In the genomic region with DNA sequence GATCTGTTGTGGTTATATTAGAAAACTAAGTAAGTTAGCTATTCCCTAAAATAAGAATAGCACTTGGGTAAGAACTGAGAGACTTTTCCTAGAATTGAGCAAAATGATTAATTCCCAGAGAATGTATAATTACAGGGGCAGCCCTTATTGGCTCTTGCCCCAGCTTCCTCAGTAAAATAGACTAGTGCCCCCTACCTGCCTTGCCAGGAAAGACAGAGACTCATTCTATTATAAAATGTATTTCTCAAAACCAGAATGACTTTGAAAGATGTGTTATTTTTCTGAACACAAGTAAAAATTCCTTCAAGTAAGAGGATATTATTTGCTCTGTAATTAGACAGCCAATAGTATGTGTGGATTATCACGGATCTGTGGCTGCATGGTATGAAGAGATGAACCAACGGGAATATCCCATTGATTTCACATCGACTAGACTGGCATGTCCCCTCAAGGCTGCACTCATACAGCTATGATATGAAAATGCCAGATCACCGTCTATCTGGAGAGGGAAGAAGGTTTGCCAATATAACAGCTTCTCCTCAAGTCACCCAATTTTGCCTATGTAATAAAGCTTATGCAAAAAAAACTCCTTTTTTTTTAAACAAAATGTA, we compare ENCODE assay signal across 8 cellular contexts. TPM values are rescaled to one million over a fixed set of nuclear protein-coding genes. Genes with fewer than 3 reads are reported as not detected.
DNase-seq lines count a peak whose midpoint lies in the region; ATAC-seq, FAIRE-seq and TF ChIP-seq lines count a peak whose summit lies in the region.

No MANE protein-coding gene starts in this region.

- H3K36me3 ChIP-seq in BE2C (peaks cover 8% of the 10 kb centered on the region; the same call in 1 of the 2 replicates), GM23338 (ENCODE audit: insufficient read depth) (0 out of 2 replicates have a peak, but pooled peaks cover 10% of the 10 kb centered on the region), Peyer's patch (peaks cover 0 to 3% (median 0%) of the 10 kb centered on the region in 3 donors), small intestine (ENCODE audit: control insufficient read depth in 2 of 2, insufficient read depth in 2 of 2, low read length in 2 of 2) (no peaks in the 10 kb centered on the region)

- peaks cover 37% of the 10 kb centered on the region for H3K4me1 Mint-ChIP-seq in GM23338
- H3K4me1 Mint-ChIP-seq in activated naive CD8-positive, alpha-beta T cell treated with anti-CD3 and anti-CD28 coated beads, Interleukin-2, amount 50 U/mL, for 24 hours = peaks cover 79% of the 10 kb centered on the region

- H4K20me1 ChIP-seq in GM23338 (replicated peaks; ENCODE audit: insufficient read depth) = peaks cover 35% of the 10 kb centered on the region

- no peak for TF ChIP-seq POLR2A in Peyer's patch (IDR thresholded peaks at IDR 0.05)

- intact Hi-C loops in left cardiac atrium (cut with DNase I) = loop anchor here (1.0 to 5.0 kb wide), 2 partner anchors 85 kb away; no protein-coding TSS in a partner anchor

- H3K4me3 ChIP-seq in BE2C (ENCODE audit: low read depth, low read length) = no peak overlapping the region
- H3K4me3 ChIP-seq in GM23338 = no peak overlapping the region
- no peak overlapping the region for H3K4me3 ChIP-seq in Peyer's patch
- no peak overlapping the region for H3K4me3 ChIP-seq in small intestine (ENCODE audit: low read depth in 1 of 2, low read length in 2 of 2)

- ATAC-seq in GM23338 (peak; percentile 38), left cardiac atrium (peak; percentile 67 to 72), GM21825 (IDR thresholded peaks at IDR 0.05; ENCODE audit: unreplicated experiment) (no peak), GM19023 (IDR thresholded peaks at IDR 0.05; ENCODE audit: unreplicated experiment) (no peak)
- no peak for ATAC-seq in activated naive CD8-positive, alpha-beta T cell treated with anti-CD3 and anti-CD28 coated beads, Interleukin-2, amount 50 U/mL, for 24 hours

- 21 to 45% (median 24%) methylated on average over 4 of the region's 4 CpGs for WGBS in small intestine, 3 donors

- no peak overlapping the region for H3K4me2 ChIP-seq in GM23338

- H3K27me3 Mint-ChIP-seq in GM23338 (ENCODE audit: insufficient read depth, low read depth, poor library complexity) = peaks cover 9% of the 10 kb centered on the region
- H3K27me3 Mint-ChIP-seq in activated naive CD8-positive, alpha-beta T cell treated with anti-CD3 and anti-CD28 coated beads, Interleukin-2, amount 50 U/mL, for 24 hours = no peaks in the 10 kb centered on the region

- DNase-seq in BE2C (peak; percentile 56), GM23338 (ENCODE audit: low spot score) (peak; percentile 66), Peyer's patch (peak in 2 of 3 donors; percentile 72 to 83), left cardiac atrium (peak; percentile 71), small intestine (peak; percentile 42)
- peak; percentile 57 for DNase-seq in activated naive CD8-positive, alpha-beta T cell treated with anti-CD3 and anti-CD28 coated beads, Interleukin-2, amount 50 U/mL, for 24 hours

- H3K9me2 ChIP-seq in GM23338 (ENCODE audit: insufficient read depth) = no peaks in the 10 kb centered on the region

- no peaks in the 10 kb centered on the region for H3K9me3 Mint-ChIP-seq in GM23338
- no peaks in the 10 kb centered on the region for H3K9me3 Mint-ChIP-seq in activated naive CD8-positive, alpha-beta T cell treated with anti-CD3 and anti-CD28 coated beads, Interleukin-2, amount 50 U/mL, for 24 hours

- H3K27me3 ChIP-seq in BE2C (no peaks in the 10 kb centered on the region), GM23338 (ENCODE audit: insufficient read depth) (no peaks in the 10 kb centered on the region), Peyer's patch (no peaks in the 10 kb centered on the region), small intestine (ENCODE audit: control insufficient read depth in 2 of 2, insufficient read depth in 2 of 2, low read length in 2 of 2) (no peaks in the 10 kb centered on the region)

- no peaks in the 10 kb centered on the region for H3F3A ChIP-seq in GM23338 (replicated peaks; ENCODE audit: low read depth)

- H3K9me3 ChIP-seq in BE2C (no peaks in the 10 kb centered on the region), Peyer's patch (no peaks in the 10 kb centered on the region), small intestine (ENCODE audit: control insufficient read depth, low read depth) (no peaks in the 10 kb centered on the region)

- TF ChIP-seq CTCF in BE2C (IDR thresholded peaks at IDR 0.05; ENCODE audit: low read depth, low read length) (peak; percentile 84), GM23338 (conservative IDR thresholded peaks at IDR 0.05; ENCODE audit: low read depth in 2 of 2) (peak; percentile 67 to 95), Peyer's patch (IDR thresholded peaks at IDR 0.05) (peak; percentile 56 to 84 (median 82))

- peaks cover 36% of the 10 kb centered on the region for H3K79me2 ChIP-seq in GM23338 (replicated peaks; ENCODE audit: insufficient read depth)

- H3K4me1 ChIP-seq in BE2C (peaks cover 19% of the 10 kb centered on the region), GM23338 (ENCODE audit: insufficient read depth) (peaks cover 25% of the 10 kb centered on the region), Peyer's patch (peaks cover 0 to 52% (median 1%) of the 10 kb centered on the region in 4 donors), small intestine (ENCODE audit: control insufficient read depth in 2 of 2, insufficient read depth in 1 of 2, low read depth in 1 of 2, low read length in 1 of 2) (peaks cover 2 to 10% of the 10 kb centered on the region in 2 donors)

- H2AFZ ChIP-seq in GM23338 = no peak overlapping the region

- no peak overlapping the region for H3K4me3 Mint-ChIP-seq in GM23338
- no peak overlapping the region for H3K4me3 Mint-ChIP-seq in activated naive CD8-positive, alpha-beta T cell treated with anti-CD3 and anti-CD28 coated beads, Interleukin-2, amount 50 U/mL, for 24 hours

- FAIRE-seq in small intestine (lab: Jason Lieb, UNC) = no peak

- H3K27ac ChIP-seq in GM23338 (ENCODE audit: low read depth) (no peak overlapping the region), Peyer's patch (peak overlapping the region in 2 of 4 donors; percentile 27 to 45), small intestine (ENCODE audit: low read depth in 1 of 2, low read length in 1 of 2) (no peak overlapping the region)

- peaks cover 22% of the 10 kb centered on the region for H3K36me3 Mint-ChIP-seq in GM23338 (ENCODE audit: low read depth)
- peaks cover 24% of the 10 kb centered on the region for H3K36me3 Mint-ChIP-seq in activated naive CD8-positive, alpha-beta T cell treated with anti-CD3 and anti-CD28 coated beads, Interleukin-2, amount 50 U/mL, for 24 hours (ENCODE audit: low read depth)

- no peak overlapping the region for H3K27ac Mint-ChIP-seq in GM23338
- H3K27ac Mint-ChIP-seq in activated naive CD8-positive, alpha-beta T cell treated with anti-CD3 and anti-CD28 coated beads, Interleukin-2, amount 50 U/mL, for 24 hours = peak overlapping the region; percentile 56

TF ChIP-seq in GM23338, 12 proteins besides CTCF, POLR2A, EP300 and RAD21 (continues in another document):
- no peak for TF ChIP-seq ZNF331 (CRISPR knock-in tag; IDR thresholded peaks at IDR 0.05; ENCODE audit: low read depth)
- TF ChIP-seq EZH2phosphoT487 (IDR thresholded peaks at IDR 0.05; ENCODE audit: unreplicated experiment) = no peak
- no peak for TF ChIP-seq NANOG (IDR thresholded peaks at IDR 0.05; ENCODE audit: borderline replicate concordance)
- no peak for TF ChIP-seq JUNB (IDR thresholded peaks at IDR 0.05; ENCODE audit: unreplicated experiment)
- TF ChIP-seq, protein P1, sequence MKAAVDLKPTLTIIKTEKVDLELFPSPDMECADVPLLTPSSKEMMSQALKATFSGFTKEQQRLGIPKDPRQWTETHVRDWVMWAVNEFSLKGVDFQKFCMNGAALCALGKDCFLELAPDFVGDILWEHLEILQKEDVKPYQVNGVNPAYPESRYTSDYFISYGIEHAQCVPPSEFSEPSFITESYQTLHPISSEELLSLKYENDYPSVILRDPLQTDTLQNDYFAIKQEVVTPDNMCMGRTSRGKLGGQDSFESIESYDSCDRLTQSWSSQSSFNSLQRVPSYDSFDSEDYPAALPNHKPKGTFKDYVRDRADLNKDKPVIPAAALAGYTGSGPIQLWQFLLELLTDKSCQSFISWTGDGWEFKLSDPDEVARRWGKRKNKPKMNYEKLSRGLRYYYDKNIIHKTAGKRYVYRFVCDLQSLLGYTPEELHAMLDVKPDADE (IDR thresholded peaks at IDR 0.05) = no peak
- no peak for TF ChIP-seq ZNF114 (CRISPR knock-in tag; IDR thresholded peaks at IDR 0.05)
- no peak for TF ChIP-seq EZH2 (IDR thresholded peaks at IDR 0.05; ENCODE audit: low read depth, unreplicated experiment)

RNA-seq across cellular contexts. Expression of a gene that starts 7.4 kb away (rescaled TPM):
- 189 TPM for polyA plus RNA-seq in BE2C (2012; ENCODE audit: insufficient read depth, insufficient read length, low read depth)
- 91.4 and 96.6 TPM in 2 replicates for total RNA-seq in GM23338 (2014; rRNA removed; shearing (Covaris generic))
- polyA plus RNA-seq in GM23338 (2016; fragmentation: Nextera tagmentation; extraction: Ambion mirVana) (130 and 135 TPM in 2 replicates), small intestine (10 to 100 TPM; 53.5 to 80.5 (median 54.0) TPM)
- total RNA-seq in Peyer's patch (10 to 100 TPM; 24.8 to 42.7 (median 29.5) TPM), left cardiac atrium (10 to 100 TPM; 59.7 to 78.1 TPM)

RNA-seq across cellular contexts. Expression of a gene that starts 11.0 kb away (rescaled TPM):
- 13.0 TPM for polyA plus RNA-seq in BE2C (2012; ENCODE audit: insufficient read depth, insufficient read length, low read depth)
- total RNA-seq in GM23338 (2014; rRNA removed; shearing (Covaris generic)) = under 0.01 and 0.03 TPM in 2 replicates
- polyA plus RNA-seq in GM23338 (2016; fragmentation: Nextera tagmentation; extraction: Ambion mirVana) (0.02 TPM in 1 of 2 replicates, not detected in the other), small intestine (1 to 10 TPM in 2 of 3 donors, under 1 TPM in 1; 0.81 to 5.0 (median 1.8) TPM)
- total RNA-seq in Peyer's patch (10 to 100 TPM in 3 of 4 donors, 1 to 10 TPM in 1; 7.2 to 35.5 (median 13.1) TPM), left cardiac atrium (10 to 100 TPM; 24.6 to 34.3 TPM)

Comparison
In these comparisons a context has a peak if more than half of its experiments do, and no peak if none do; other contexts are left out.
1. ATAC-seq: peak in GM23338 (single experiment) and left cardiac atrium (2 of 2); none in activated naive CD8-positive, alpha-beta T cell treated with anti-CD3 and anti-CD28 coated beads, Interleukin-2, amount 50 U/mL, for 24 hours (single experiment), GM21825 (single experiment) and GM19023 (single experiment).
2. Peak in every context shown above with its lines, with median percentiles within 50 percentile points of each other: DNase-seq and CTCF ChIP-seq.